ENCODE assay signal across 18 cellular contexts in the genomic region with DNA sequence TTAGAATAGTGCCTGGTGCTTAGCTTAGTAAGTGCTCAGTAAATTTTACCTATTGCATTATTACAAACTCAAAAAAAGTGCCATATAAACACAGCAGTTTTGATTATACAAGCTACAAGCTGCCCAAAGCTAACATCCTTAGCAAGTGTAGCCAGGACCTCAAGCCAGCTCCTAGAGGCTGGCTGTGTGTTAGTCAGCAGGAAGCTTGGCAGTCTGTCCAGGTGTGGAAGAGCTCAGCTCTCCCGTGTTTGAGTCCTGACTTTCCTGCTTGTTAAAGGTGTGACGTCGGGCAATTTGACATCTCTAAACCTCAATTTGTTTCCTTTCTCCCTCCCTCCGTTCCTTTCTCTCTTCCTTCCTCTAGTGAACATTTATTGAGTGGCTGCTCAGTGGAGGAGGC.
DNase-seq lines count a peak whose midpoint lies in the region; ATAC-seq and TF ChIP-seq lines count a peak whose summit lies in the region.
"Had no signal": no experiment of that assay in that cellular context is flagged by ENCODE, and none has a peak within 500 bp of the region (broad histone marks: within the 10 kb centered on the region; RNA-seq: fewer than 3 reads in every experiment).

No MANE protein-coding gene starts in this region.

- no peak overlapping the region for H3K27ac Mint-ChIP-seq in CD4-positive, alpha-beta T cell
- H3K27ac Mint-ChIP-seq in endodermal cell (no peak overlapping the region), T-helper 17 cell (no peak overlapping the region), Caco-2 (ENCODE audit: unreplicated experiment) (no peak overlapping the region)
- H3K27ac Mint-ChIP-seq: H9 had no signal

- H3K27me3 Mint-ChIP-seq in CD4-positive, alpha-beta T cell: peaks cover 14% of the 10 kb centered on the region
- H3K27me3 Mint-ChIP-seq in endodermal cell (ENCODE audit: insufficient read depth) (peaks cover 21% of the 10 kb centered on the region), T-helper 17 cell (peaks cover 21% of the 10 kb centered on the region), Caco-2 (ENCODE audit: insufficient read depth, unreplicated experiment) (peaks cover 15% of the 10 kb centered on the region)

- 47 to 48% methylated on average over 2 to 4 of the region's 4 CpGs for WGBS in endodermal cell (ENCODE audit: insufficient coverage in 1 of 2, insufficient read length in 1 of 2), 2 experiments

- H3K9me3 ChIP-seq in CD4-positive, alpha-beta T cell (ENCODE audit: control insufficient read depth, low read length): no peaks in the 10 kb centered on the region
- no peaks in the 10 kb centered on the region for H3K9me3 ChIP-seq in endodermal cell (ENCODE audit: control insufficient read depth, low read length)
- H3K9me3 ChIP-seq in mucosa of rectum (ENCODE audit: control insufficient read depth in 2 of 2, low read length in 2 of 2): no peaks in the 10 kb centered on the region
- no peaks in the 10 kb centered on the region for H3K9me3 ChIP-seq in T-helper 17 cell (ENCODE audit: control insufficient read depth, low read length, poor library complexity, severe bottlenecking)
- H3K9me3 ChIP-seq in Caco-2: no peaks in the 10 kb centered on the region
- H3K9me3 ChIP-seq: neutrophil, stomach had no signal

- peak overlapping the region; percentile 25 for H3K4me3 Mint-ChIP-seq in CD4-positive, alpha-beta T cell
- no peak overlapping the region for H3K4me3 Mint-ChIP-seq in endodermal cell
- no peak overlapping the region for H3K4me3 Mint-ChIP-seq in T-helper 17 cell
- H3K4me3 Mint-ChIP-seq in Caco-2 (ENCODE audit: unreplicated experiment): no peak overlapping the region
- H3K4me3 Mint-ChIP-seq: H9, immature natural killer cell had no signal

- no peaks in the 10 kb centered on the region for H3K36me3 ChIP-seq in endodermal cell (ENCODE audit: control insufficient read depth, insufficient read depth, low read length)
- H3K36me3 ChIP-seq in mucosa of rectum (ENCODE audit: control insufficient read depth in 2 of 2, insufficient read depth in 2 of 2, low read length in 2 of 2): no peaks in the 10 kb centered on the region
- H3K36me3 ChIP-seq in Caco-2 (ENCODE audit: control insufficient read depth, insufficient read depth, low read length): no peaks in the 10 kb centered on the region
- H3K36me3 ChIP-seq: neutrophil, stomach had no signal

- BruUV-seq in Caco-2 (replicated peaks; lab: Mats Ljungman, UMichigan): no TSS peak

- no peaks in the 10 kb centered on the region for H3K9me3 Mint-ChIP-seq in CD4-positive, alpha-beta T cell
- H3K9me3 Mint-ChIP-seq in endodermal cell: no peaks in the 10 kb centered on the region
- H3K9me3 Mint-ChIP-seq in Caco-2 (ENCODE audit: unreplicated experiment): no peaks in the 10 kb centered on the region
- H3K9me3 Mint-ChIP-seq: H9, immature natural killer cell had no signal

- H3K36me3 Mint-ChIP-seq in CD4-positive, alpha-beta T cell (ENCODE audit: low read depth): no peaks in the 10 kb centered on the region
- H3K36me3 Mint-ChIP-seq in endodermal cell (ENCODE audit: low read depth): no peaks in the 10 kb centered on the region
- no peaks in the 10 kb centered on the region for H3K36me3 Mint-ChIP-seq in T-helper 17 cell (ENCODE audit: low read depth)
- H3K36me3 Mint-ChIP-seq in Caco-2 (ENCODE audit: insufficient read depth, unreplicated experiment): no peaks in the 10 kb centered on the region

- no peak for DNase-seq in CD4-positive, alpha-beta T cell
- DNase-seq in NCI-H226 (peak; percentile 26), endodermal cell (no peak), T-helper 17 cell (no peak), substantia nigra (lab: John Stamatoyannopoulos, UW) (no peak), NCI-H187 (lab: John Stamatoyannopoulos, UW) (no peak), Caco-2 (no peak)
- DNase-seq: activated effector memory CD4-positive, alpha-beta T cell treated with Interleukin-2 at 50 U/mL for 16 hours; DMS 273 treated with DMSO at 0.1 percent for 48 hours; glutamatergic neuron; H9; immature natural killer cell; NCI-H748 treated with DMSO at 0.1 percent for 48 hours; right cardiac atrium; stomach had no signal

- H3K9ac ChIP-seq in endodermal cell (ENCODE audit: extremely low read depth, low read length, poor library complexity, severe bottlenecking) (no peak overlapping the region), mucosa of rectum (ENCODE audit: low read depth in 1 of 2, low read length in 2 of 2) (peak overlapping the region in 1 of 2 donors; percentile 2)

- no peak overlapping the region for H3K27ac ChIP-seq in CD4-positive, alpha-beta T cell (ENCODE audit: low read depth, low read length)
- H3K27ac ChIP-seq in endodermal cell (ENCODE audit: low read depth, low read length): no peak overlapping the region
- H3K27ac ChIP-seq in mucosa of rectum (ENCODE audit: low read depth in 2 of 2, low read length in 2 of 2): peak overlapping the region; percentile 39 to 50
- H3K27ac ChIP-seq in substantia nigra (ENCODE audit: low read depth, low read length, poor library complexity, severe bottlenecking): no peak overlapping the region
- H3K27ac ChIP-seq: neutrophil, stomach, VCaP had no signal

- CTCF ChIA-PET in CD4-positive, alpha-beta T cell (lab: Charles Lee): interaction anchor here (1.4 to 2.1 kb wide), 2 partner anchors 13 to 20 kb away, joined by 4 to 7 read pairs; no protein-coding TSS in a partner anchor
- CTCF ChIA-PET in Caco-2 (lab: Charles Lee): no interaction called here

- peaks cover 31% of the 10 kb centered on the region for H3K4me1 ChIP-seq in endodermal cell (ENCODE audit: control insufficient read depth, insufficient read depth, low read length)
- H3K4me1 ChIP-seq in mucosa of rectum (ENCODE audit: control insufficient read depth in 2 of 2, insufficient read depth in 2 of 2, low read length in 2 of 2): peaks cover 22 to 46% of the 10 kb centered on the region in 2 donors
- no peaks in the 10 kb centered on the region for H3K4me1 ChIP-seq in Caco-2

- no peaks in the 10 kb centered on the region for H3K27me3 ChIP-seq in CD4-positive, alpha-beta T cell (ENCODE audit: control insufficient read depth, insufficient read depth, low read length)
- H3K27me3 ChIP-seq in endodermal cell (ENCODE audit: control insufficient read depth, insufficient read depth, low read length, poor library complexity, severe bottlenecking) (peaks cover 28% of the 10 kb centered on the region), mucosa of rectum (ENCODE audit: control insufficient read depth in 2 of 2, insufficient read depth in 2 of 2, low read length in 2 of 2) (no peaks in the 10 kb centered on the region), Caco-2 (replicated peaks; ENCODE audit: control insufficient read depth, insufficient read depth, low read length) (no peaks in the 10 kb centered on the region; the same call in 1 of the 2 replicates)
- H3K27me3 ChIP-seq: stomach had no signal

- H3K4me3 ChIP-seq in endodermal cell (ENCODE audit: low read length): peak overlapping the region; percentile 9
- H3K4me3 ChIP-seq in mucosa of rectum (ENCODE audit: low read length in 2 of 2): no peak overlapping the region
- no peak overlapping the region for H3K4me3 ChIP-seq in Caco-2 (ENCODE audit: low read depth, low read length)
- H3K4me3 ChIP-seq: stomach had no signal

- H3K4me1 Mint-ChIP-seq in CD4-positive, alpha-beta T cell (ENCODE audit: low read depth): peaks cover 46% of the 10 kb centered on the region
- peaks cover 43% of the 10 kb centered on the region for H3K4me1 Mint-ChIP-seq in endodermal cell
- peaks cover 24% of the 10 kb centered on the region for H3K4me1 Mint-ChIP-seq in T-helper 17 cell
- H3K4me1 Mint-ChIP-seq in Caco-2 (ENCODE audit: low read depth, unreplicated experiment): no peaks in the 10 kb centered on the region

- POLR2A ChIA-PET in CD4-positive, alpha-beta T cell (lab: Charles Lee): interaction anchor here (1.8 to 2.7 kb wide), 3 partner anchors 11 to 14 kb away, joined by 9 to 10 read pairs (median 10); no protein-coding TSS in a partner anchor
- POLR2A ChIA-PET in Caco-2 (lab: Charles Lee): no interaction called here

- intact Hi-C loops in CD4-positive, alpha-beta T cell (cut with DNase I, micrococcal nuclease): no loop called here
- intact Hi-C loops in Caco-2 (cut with micrococcal nuclease; ENCODE audit: unreplicated experiment): no loop called here

- no peak for TF ChIP-seq CTCF in CD4-positive, alpha-beta T cell (IDR thresholded peaks at IDR 0.05)
- TF ChIP-seq CTCF in endodermal cell (conservative IDR thresholded peaks at IDR 0.05): no peak
- TF ChIP-seq CTCF in Caco-2 (IDR thresholded peaks at IDR 0.05; ENCODE audit: insufficient read depth in 1 of 2, low read depth in 1 of 2, low read length in 1 of 2, severe bottlenecking in 1 of 2, unreplicated experiment in 1 of 2): no peak

- ATAC-seq in CD4-positive, alpha-beta T cell (ENCODE audit: poor library complexity): no peak
- ATAC-seq in T-helper 17 cell: no peak
- ATAC-seq: right cardiac atrium had no signal

Comparison
In these comparisons a context has a peak if more than half of its experiments do, and no peak if none do; other contexts are left out.
1. H3K27ac ChIP-seq: peak in mucosa of rectum (2 of 2); none in CD4-positive, alpha-beta T cell (single experiment), endodermal cell (single experiment) and substantia nigra (single experiment).